Comparison of ENCODE assay signal across 8 cellular contexts in genomic region chr9:121652037-121652837, GRCh38. TPM values are rescaled to one million over a fixed set of nuclear protein-coding genes. Genes with fewer than 3 reads are reported as not detected.
DNase-seq lines count a peak whose midpoint lies in the region; ATAC-seq and TF ChIP-seq lines count a peak whose summit lies in the region.

No MANE protein-coding gene starts in this region.

- H3K4me1 Mint-ChIP-seq in endothelial cell (ENCODE audit: unreplicated experiment) = peaks cover 68% of the 10 kb centered on the region

- no peak overlapping the region for H3K4me2 ChIP-seq in neural cell (ENCODE audit: low read length)

- H3K36me3 ChIP-seq in BJ (ENCODE audit: control insufficient read depth, insufficient read depth, low read length) (no peaks in the 10 kb centered on the region; the same call in 1 of the 2 replicates), neural cell (ENCODE audit: insufficient read depth, low read length) (no peaks in the 10 kb centered on the region)

- TF ChIP-seq EP300 in neural cell (conservative IDR thresholded peaks at IDR 0.05; ENCODE audit: poor library complexity, severe bottlenecking) = no peak

- H3K9me3 ChIP-seq in neural cell (ENCODE audit: low read length) = no peaks in the 10 kb centered on the region

- H3K4me3 Mint-ChIP-seq in endothelial cell (ENCODE audit: unreplicated experiment) = peak overlapping the region; percentile 98

- H3K27me3 ChIP-seq in BJ (ENCODE audit: control insufficient read depth, insufficient read depth, low read length) (no peaks in the 10 kb centered on the region; the same call in none of the 2 replicates), neural cell (ENCODE audit: insufficient read depth, low read depth, low read length) (peaks cover 17% of the 10 kb centered on the region)

- POLR2A ChIA-PET in BJ (lab: Charles Lee) = no interaction called here

- H3K9me3 Mint-ChIP-seq in endothelial cell (ENCODE audit: unreplicated experiment) = no peaks in the 10 kb centered on the region

- DNase-seq in BJ (ENCODE audit: low read depth) = no peak
- DNase-seq in NCI-H69 (lab: John Stamatoyannopoulos, UW) = peak; percentile 63
- peak; percentile 56 for DNase-seq in endothelial cell (ENCODE audit: low spot score)
- no peak for DNase-seq in central memory CD4-positive, alpha-beta T cell
- DNase-seq in NCI-H1436 (lab: John Stamatoyannopoulos, UW) = no peak

- peak overlapping the region; percentile 85 for H3K27ac Mint-ChIP-seq in endothelial cell (ENCODE audit: unreplicated experiment)

- peaks cover 14% of the 10 kb centered on the region for H3K27me3 Mint-ChIP-seq in endothelial cell (ENCODE audit: unreplicated experiment)

- peaks cover 3% of the 10 kb centered on the region for H3K79me2 ChIP-seq in neural cell (replicated peaks; ENCODE audit: insufficient read depth, low read length)

- peaks cover 3% of the 10 kb centered on the region for H3K36me3 Mint-ChIP-seq in endothelial cell (ENCODE audit: low read depth, unreplicated experiment)

- H3K4me3 ChIP-seq in BJ (ENCODE audit: low read depth, low read length) (peak overlapping the region; percentile 49), neural cell (ENCODE audit: low read length) (peak overlapping the region; percentile 62)

- H3F3A ChIP-seq in neural cell (ENCODE audit: insufficient read depth, low read length, poor library complexity, severe bottlenecking) = no peaks in the 10 kb centered on the region

- no peak overlapping the region for H3K27ac ChIP-seq in neural cell (ENCODE audit: low read length)

- H4K20me1 ChIP-seq in neural cell (ENCODE audit: insufficient read depth) = no peaks in the 10 kb centered on the region

- TF ChIP-seq RAD21 in neural cell (conservative IDR thresholded peaks at IDR 0.05) = no peak

- TF ChIP-seq CTCF in BJ (IDR thresholded peaks at IDR 0.05; ENCODE audit: insufficient read depth, low read depth, low read length) (no peak), endothelial cell (IDR thresholded peaks at IDR 0.05; ENCODE audit: unreplicated experiment) (no peak), neural cell (IDR thresholded peaks at IDR 0.05; ENCODE audit: poor library complexity, severe bottlenecking) (no peak)

- H3K9me2 ChIP-seq in neural cell (ENCODE audit: insufficient read depth, low read length) = no peaks in the 10 kb centered on the region

- H3K9ac ChIP-seq in neural cell (ENCODE audit: low read length) = no peak overlapping the region

- CTCF ChIA-PET in BJ (lab: Yijun Ruan, JAX) = interaction anchor here (0.7 to 1.0 kb wide), 2 partner anchors 17 to 107 kb away, joined by 3 read pairs; no protein-coding TSS in a partner anchor

- ATAC-seq in HG02852 (IDR thresholded peaks at IDR 0.05; ENCODE audit: unreplicated experiment) = no peak
- no peak for ATAC-seq in GM21619 (IDR thresholded peaks at IDR 0.05; ENCODE audit: unreplicated experiment)

- H2AFZ ChIP-seq in neural cell (ENCODE audit: low read depth, low read length) = no peak overlapping the region

TF ChIP-seq in neural cell, 6 proteins besides CTCF, POLR2A, EP300 and RAD21:
- no peak for TF ChIP-seq EZH2 (IDR thresholded peaks at IDR 0.05; ENCODE audit: borderline replicate concordance, insufficient read depth, low read length, poor library complexity, severe bottlenecking)
- TF ChIP-seq POLR2AphosphoS5 (IDR thresholded peaks at IDR 0.05) = no peak
- TF ChIP-seq TAF1 (IDR thresholded peaks at IDR 0.05; ENCODE audit: low read depth) = no peak
- TF ChIP-seq SMC3 (conservative IDR thresholded peaks at IDR 0.05; ENCODE audit: poor library complexity) = no peak
- TF ChIP-seq MXI1 (conservative IDR thresholded peaks at IDR 0.05; ENCODE audit: poor library complexity, severe bottlenecking) = no peak
- TF ChIP-seq REST (IDR thresholded peaks at IDR 0.05; ENCODE audit: borderline replicate concordance) = no peak

RNA-seq across cellular contexts. Expression of gene DAB2IP, which starts 0.8 kb away (rescaled TPM):
- polyA plus RNA-seq in BJ (2011; rRNA removed) (18.1 and 38.1 TPM in 2 replicates), neural cell (17.3 and 24.8 TPM in 2 replicates)
- polyA minus RNA-seq in BJ (2011; rRNA and poly(A)+ RNA removed) = 41.3 and 44.4 TPM in 2 replicates
- 104 TPM for total RNA-seq in endothelial cell (ENCODE audit: unreplicated experiment)
- 29.0 and 31.4 TPM in 2 replicates for polyA minus RNA-seq in neural cell

Comparison
In these comparisons a context has a peak if more than half of its experiments do, and no peak if none do; other contexts are left out.
1. DNase-seq: peak in NCI-H69 (single experiment) and endothelial cell (single experiment); none in BJ (single experiment), central memory CD4-positive, alpha-beta T cell (single experiment) and NCI-H1436 (single experiment).